12 cellular contexts compared by ENCODE assay signal in genomic region chr5:141485305-141486055, GRCh38. TPM values are rescaled to one million over a fixed set of nuclear protein-coding genes. Genes with fewer than 3 reads are reported as not detected.
DNase-seq lines count a peak whose midpoint lies in the region; ATAC-seq, FAIRE-seq and TF ChIP-seq lines count a peak whose summit lies in the region.
"Had no signal": no experiment of that assay in that cellular context is flagged by ENCODE, and none has a peak within 500 bp of the region (broad histone marks: within the 10 kb centered on the region; RNA-seq: fewer than 3 reads in every experiment).

No MANE protein-coding gene starts in this region.

- H3K4me3 ChIP-seq in HepG2 (replicated peaks in 1 of 3; ENCODE audit: insufficient read depth in 1 of 3, low read depth in 2 of 3, low read length in 3 of 3), result no peak overlapping the region; a peak in 1 of 6 replicates
- H3K4me3 ChIP-seq in right lobe of liver, result no peak overlapping the region
- peak overlapping the region; percentile 55 for H3K4me3 ChIP-seq in choroid plexus epithelial cell (ENCODE audit: low read depth, low read length)
- H3K4me3 ChIP-seq in urinary bladder (ENCODE audit: low read depth, low read length), result peak overlapping the region; percentile 28

- in situ Hi-C loops in HepG2 (cut with HindIII; ENCODE audit: extremely low pct_ligation_motif_present, low pct_unique_long_range_greater_than_20kb), result no loop called here

- ATAC-seq in HepG2 (no peak), right lobe of liver (no peak), memory B cell (ENCODE audit: low read depth) (peak; percentile 27), GM19035 (IDR thresholded peaks at IDR 0.05; ENCODE audit: unreplicated experiment) (no peak)
- ATAC-seq: stimulated activated naive CD8-positive, alpha-beta T cell treated with anti-CD3 and anti-CD28 coated beads, Interleukin-15, amount 100 ng/mL, for 72 hours had no signal

- TF ChIP-seq CTCF in HepG2 (CRISPR knock-in tag; IDR thresholded peaks at IDR 0.05) (no peak), right lobe of liver (IDR thresholded peaks at IDR 0.05) (no peak), choroid plexus epithelial cell (conservative IDR thresholded peaks at IDR 0.05; ENCODE audit: low read depth, low read length) (no peak)

- TF ChIP-seq EP300 in HepG2 (IDR thresholded peaks at IDR 0.05; ENCODE audit: low read depth in 2 of 2, low read length in 2 of 2) (no peak), HepG2 (CRISPR knock-in tag; IDR thresholded peaks at IDR 0.05; ENCODE audit: borderline replicate concordance) (no peak)

- H3K4me1 ChIP-seq in HepG2 (ENCODE audit: insufficient read depth, low read length) (no peaks in the 10 kb centered on the region), right lobe of liver (no peaks in the 10 kb centered on the region), urinary bladder (ENCODE audit: insufficient read depth) (peaks cover 2% of the 10 kb centered on the region)

- H3K36me3 ChIP-seq in HepG2 (replicated peaks in 1 of 2; ENCODE audit: control insufficient read depth in 1 of 2, insufficient read depth in 2 of 2, low read length in 2 of 2) (no peaks in the 10 kb centered on the region), right lobe of liver (no peaks in the 10 kb centered on the region), urinary bladder (ENCODE audit: insufficient read depth) (no peaks in the 10 kb centered on the region)

- no peak overlapping the region for H2AFZ ChIP-seq in HepG2 (ENCODE audit: low read length)

- H3K9me3 Mint-ChIP-seq in memory B cell (no peaks in the 10 kb centered on the region), immature natural killer cell (peaks cover 0 to 3% (median 0%) of the 10 kb centered on the region in 6 donors)
- H3K9me3 Mint-ChIP-seq: stimulated activated naive CD8-positive, alpha-beta T cell treated with anti-CD3 and anti-CD28 coated beads, Interleukin-15, amount 100 ng/mL, for 72 hours had no signal

- H3K27ac Mint-ChIP-seq in memory B cell (no peak overlapping the region), immature natural killer cell (no peak overlapping the region)
- H3K27ac Mint-ChIP-seq: stimulated activated naive CD8-positive, alpha-beta T cell treated with anti-CD3 and anti-CD28 coated beads, Interleukin-15, amount 100 ng/mL, for 72 hours had no signal

- 51% methylated on average over 13 of the region's 39 CpGs for WGBS in HepG2 (ENCODE audit: low lambda C conversion rate)
- 51% methylated on average over 12 of the region's 39 CpGs for WGBS in right lobe of liver (ENCODE audit: insufficient coverage, low coverage, low lambda C conversion rate, missing lambda C conversion rate)
- 57% methylated on average over 39 of the region's 39 CpGs for WGBS in urinary bladder

- no peak overlapping the region for H3K9ac ChIP-seq in HepG2 (ENCODE audit: insufficient read depth, low read depth, low read length)

- H3K9me3 ChIP-seq in HepG2 (ENCODE audit: low read length), result no peaks in the 10 kb centered on the region
- no peaks in the 10 kb centered on the region for H3K9me3 ChIP-seq in right lobe of liver

- FAIRE-seq in HepG2 (lab: Jason Lieb, UNC), result no peak
- FAIRE-seq: endometrium had no signal

- no peak for DNase-seq in HepG2 (ENCODE audit: low spot score)
- DNase-seq in right lobe of liver, result no peak
- no peak for DNase-seq in choroid plexus epithelial cell (ENCODE audit: low read depth)
- no peak for DNase-seq in memory B cell (ENCODE audit: low spot score in 2 of 2)
- DNase-seq in stimulated activated CD4-positive, alpha-beta T cell treated with anti-CD3 and anti-CD28 coated beads, Interleukin-4, amount 100 ng/mL, for 24 hours, result no peak
- DNase-seq in immature natural killer cell, result no peak
- DNase-seq: DMS 273 treated with DMSO at 0.1 percent for 48 hours; NCI-H446; stimulated activated naive CD8-positive, alpha-beta T cell treated with anti-CD3 and anti-CD28 coated beads, Interleukin-15, amount 100 ng/mL, for 72 hours had no signal

- POLR2A ChIA-PET in HepG2 (lab: Yijun Ruan, JAX), result no interaction called here

- TF ChIP-seq POLR2A in HepG2 (IDR thresholded peaks at IDR 0.05; ENCODE audit: insufficient read depth in 1 of 2, low read depth in 2 of 2, low read length in 2 of 2), result no peak
- no peak for TF ChIP-seq POLR2A in right lobe of liver (IDR thresholded peaks at IDR 0.05)

- H4K20me1 ChIP-seq in HepG2 (ENCODE audit: insufficient read depth, low read length), result no peaks in the 10 kb centered on the region

- intact Hi-C loops in HepG2 (cut with micrococcal nuclease; ENCODE audit: unreplicated experiment), result no loop called here
- intact Hi-C loops in right lobe of liver (cut with DNase I), result no loop called here

- H3K79me2 ChIP-seq in HepG2 (ENCODE audit: insufficient read depth, low read length), result no peaks in the 10 kb centered on the region

- H3K36me3 Mint-ChIP-seq in memory B cell (no peaks in the 10 kb centered on the region), immature natural killer cell (no peaks in the 10 kb centered on the region)

- H3K4me3 Mint-ChIP-seq in memory B cell, result peak overlapping the region; percentile 12
- no peak overlapping the region for H3K4me3 Mint-ChIP-seq in immature natural killer cell

- BruUV-seq in HepG2 (replicated peaks; lab: Mats Ljungman, UMichigan), result no TSS peak

- peaks cover 7% of the 10 kb centered on the region for H3K4me1 Mint-ChIP-seq in memory B cell
- peaks cover 2 to 9% of the 10 kb centered on the region in 2 donors for H3K4me1 Mint-ChIP-seq in immature natural killer cell

- CTCF ChIA-PET in HepG2 (lab: Yijun Ruan, JAX; ENCODE audit: low intra/inter-chr PET ratio, low total read pairs), result no interaction called here

- peak overlapping the region; percentile 32; the same call in 1 of the 2 replicates for H3K4me2 ChIP-seq in HepG2 (ENCODE audit: low read depth, low read length)

- peaks cover 3 to 33% of the 10 kb centered on the region in 2 experiments for H3K27me3 ChIP-seq in HepG2 (ENCODE audit: control insufficient read depth in 1 of 2, insufficient read depth in 2 of 2, low read length in 2 of 2)
- H3K27me3 ChIP-seq in right lobe of liver, result no peaks in the 10 kb centered on the region

- no peak for TF ChIP-seq RAD21 in HepG2 (CRISPR knock-in tag; IDR thresholded peaks at IDR 0.05)

- H3K27ac ChIP-seq in HepG2 (ENCODE audit: extremely low read length, insufficient read depth, low read length) (no peak overlapping the region), right lobe of liver (no peak overlapping the region), urinary bladder (ENCODE audit: low read depth) (no peak overlapping the region)

- H3K27me3 Mint-ChIP-seq in memory B cell (peaks cover 29% of the 10 kb centered on the region), immature natural killer cell (ENCODE audit: low read depth in 3 of 3) (peaks cover 12 to 33% (median 20%) of the 10 kb centered on the region in 3 donors)

RNA-seq across cellular contexts. Expression of gene PCDHGC4, which starts 0.7 kb away (rescaled TPM):
- 0.07 TPM in 1 of 2 replicates, not detected in the other for total RNA-seq in HepG2 (2016; rRNA removed; fragmentation: Illumina TruSeq; extraction: Trizol)
- total RNA-seq in HepG2 (2016; cell fraction: cytosol; rRNA removed; fragmentation: Illumina TruSeq; extraction: Trizol; ENCODE audit: low read depth), result not detected in 2 replicates
- 0.11 TPM in 1 of 2 replicates, not detected in the other for total RNA-seq in HepG2 (2016; cell fraction: insoluble cytoplasmic fraction; rRNA removed; fragmentation: Illumina TruSeq; extraction: Trizol)
- total RNA-seq in HepG2 (2016; cell fraction: membrane; rRNA removed; fragmentation: Illumina TruSeq; extraction: Trizol), result not detected in 2 replicates
- total RNA-seq in HepG2 (2016; cell fraction: nucleus; rRNA removed; fragmentation: Illumina TruSeq; extraction: Trizol), result 0.44 and 0.47 TPM in 2 replicates
- polyA plus RNA-seq in HepG2 (2011; rRNA removed), result 0.10 TPM in 1 of 2 replicates, not detected in the other
- not detected in 2 replicates for polyA plus RNA-seq in HepG2 (2011; cell fraction: cytosol; rRNA removed)
- 0.07 and 0.11 TPM in 2 replicates for polyA plus RNA-seq in HepG2 (2011; cell fraction: nucleus; rRNA removed)
- polyA plus RNA-seq in HepG2 (2012), result not detected in 2 replicates
- polyA plus RNA-seq in HepG2 (2016; cell fraction: cytosol; fragmentation: Illumina TruSeq; extraction: Trizol; ENCODE audit: low read depth), result not detected in 2 replicates
- polyA plus RNA-seq in HepG2 (2016; cell fraction: insoluble cytoplasmic fraction; fragmentation: Illumina TruSeq; extraction: Trizol; ENCODE audit: low read depth), result not detected in 2 replicates
- polyA plus RNA-seq in HepG2 (2016; cell fraction: membrane; fragmentation: Illumina TruSeq; extraction: Trizol; ENCODE audit: low read depth), result not detected in 2 replicates
- not detected in 2 replicates for polyA plus RNA-seq in HepG2 (2016; cell fraction: nucleus; fragmentation: Illumina TruSeq; extraction: Trizol; ENCODE audit: insufficient read depth, low read depth)
- polyA minus RNA-seq in HepG2 (2011; rRNA and poly(A)+ RNA removed; ENCODE audit: low replicate concordance), result 0.21 and 0.34 TPM in 2 replicates
- not detected in 2 replicates for polyA minus RNA-seq in HepG2 (2011; cell fraction: cytosol; rRNA and poly(A)+ RNA removed)
- polyA minus RNA-seq in HepG2 (2011; cell fraction: nucleus; rRNA and poly(A)+ RNA removed), result 0.39 and 0.99 TPM in 2 replicates
- total RNA-seq in right lobe of liver, result 10 to 100 TPM in 1 of 6 experiments, under 1 TPM in 5; 0.20 to 10.7 (median 0.34) TPM
- 6.8 TPM for total RNA-seq in urinary bladder
- 0.23 TPM for polyA plus RNA-seq in urinary bladder
- polyA plus RNA-seq in immature natural killer cell, result not detected

RNA-seq across cellular contexts. Expression of gene PCDHGC5, which starts 3.4 kb away (rescaled TPM):
- total RNA-seq in HepG2 (2016; rRNA removed; fragmentation: Illumina TruSeq; extraction: Trizol) (not detected in 2 replicates), right lobe of liver (under 1 TPM; 0.24 to 0.37 (median 0.32) TPM), urinary bladder (3.7 TPM)
- not detected in 2 replicates for total RNA-seq in HepG2 (2016; cell fraction: cytosol; rRNA removed; fragmentation: Illumina TruSeq; extraction: Trizol; ENCODE audit: low read depth)
- 0.06 TPM in 1 of 2 replicates, not detected in the other for total RNA-seq in HepG2 (2016; cell fraction: insoluble cytoplasmic fraction; rRNA removed; fragmentation: Illumina TruSeq; extraction: Trizol)
- not detected in 2 replicates for total RNA-seq in HepG2 (2016; cell fraction: membrane; rRNA removed; fragmentation: Illumina TruSeq; extraction: Trizol)
- 0.13 TPM in 1 of 2 replicates, not detected in the other for total RNA-seq in HepG2 (2016; cell fraction: nucleus; rRNA removed; fragmentation: Illumina TruSeq; extraction: Trizol)
- polyA plus RNA-seq in HepG2 (2011; rRNA removed) (0.03 TPM in 1 of 2 replicates, not detected in the other), urinary bladder (0.29 TPM), immature natural killer cell (not detected)
- polyA plus RNA-seq in HepG2 (2011; cell fraction: cytosol; rRNA removed), result not detected in 2 replicates
- 0.21 and 0.23 TPM in 2 replicates for polyA plus RNA-seq in HepG2 (2011; cell fraction: nucleus; rRNA removed)
- not detected in 2 replicates for polyA plus RNA-seq in HepG2 (2012)
- not detected in 2 replicates for polyA plus RNA-seq in HepG2 (2016; cell fraction: cytosol; fragmentation: Illumina TruSeq; extraction: Trizol; ENCODE audit: low read depth)
- not detected in 2 replicates for polyA plus RNA-seq in HepG2 (2016; cell fraction: insoluble cytoplasmic fraction; fragmentation: Illumina TruSeq; extraction: Trizol; ENCODE audit: low read depth)
- polyA plus RNA-seq in HepG2 (2016; cell fraction: membrane; fragmentation: Illumina TruSeq; extraction: Trizol; ENCODE audit: low read depth), result not detected in 2 replicates
- 0.25 TPM in 1 of 2 replicates, not detected in the other for polyA plus RNA-seq in HepG2 (2016; cell fraction: nucleus; fragmentation: Illumina TruSeq; extraction: Trizol; ENCODE audit: insufficient read depth, low read depth)
- polyA minus RNA-seq in HepG2 (2011; rRNA and poly(A)+ RNA removed; ENCODE audit: low replicate concordance), result 0.74 TPM in 1 of 2 replicates, not detected in the other
- polyA minus RNA-seq in HepG2 (2011; cell fraction: cytosol; rRNA and poly(A)+ RNA removed), result not detected in 2 replicates
- 0.37 and 0.39 TPM in 2 replicates for polyA minus RNA-seq in HepG2 (2011; cell fraction: nucleus; rRNA and poly(A)+ RNA removed)

RNA-seq across cellular contexts. Expression of gene PCDHGC3, which starts 9.7 kb away (rescaled TPM):
- 0.20 and 0.21 TPM in 2 replicates for total RNA-seq in HepG2 (2016; rRNA removed; fragmentation: Illumina TruSeq; extraction: Trizol)
- total RNA-seq in HepG2 (2016; cell fraction: cytosol; rRNA removed; fragmentation: Illumina TruSeq; extraction: Trizol; ENCODE audit: low read depth), result not detected in 2 replicates
- total RNA-seq in HepG2 (2016; cell fraction: insoluble cytoplasmic fraction; rRNA removed; fragmentation: Illumina TruSeq; extraction: Trizol), result 0.15 and 0.80 TPM in 2 replicates
- total RNA-seq in HepG2 (2016; cell fraction: membrane; rRNA removed; fragmentation: Illumina TruSeq; extraction: Trizol), result 0.22 and 0.34 TPM in 2 replicates
- 0.63 and 0.87 TPM in 2 replicates for total RNA-seq in HepG2 (2016; cell fraction: nucleus; rRNA removed; fragmentation: Illumina TruSeq; extraction: Trizol)
- 0.20 and 0.30 TPM in 2 replicates for polyA plus RNA-seq in HepG2 (2011; rRNA removed)
- 0.11 and 0.19 TPM in 2 replicates for polyA plus RNA-seq in HepG2 (2011; cell fraction: cytosol; rRNA removed)
- 0.21 and 0.23 TPM in 2 replicates for polyA plus RNA-seq in HepG2 (2011; cell fraction: nucleus; rRNA removed)
- 0.11 and 0.71 TPM in 2 replicates for polyA plus RNA-seq in HepG2 (2012)
- 0.09 and 0.20 TPM in 2 replicates for polyA plus RNA-seq in HepG2 (2016; cell fraction: cytosol; fragmentation: Illumina TruSeq; extraction: Trizol; ENCODE audit: low read depth)
- polyA plus RNA-seq in HepG2 (2016; cell fraction: insoluble cytoplasmic fraction; fragmentation: Illumina TruSeq; extraction: Trizol; ENCODE audit: low read depth), result 0.51 and 0.79 TPM in 2 replicates
- 0.39 and 0.57 TPM in 2 replicates for polyA plus RNA-seq in HepG2 (2016; cell fraction: membrane; fragmentation: Illumina TruSeq; extraction: Trizol; ENCODE audit: low read depth)
- polyA plus RNA-seq in HepG2 (2016; cell fraction: nucleus; fragmentation: Illumina TruSeq; extraction: Trizol; ENCODE audit: insufficient read depth, low read depth), result 3.5 and 4.2 TPM in 2 replicates
- polyA minus RNA-seq in HepG2 (2011; rRNA and poly(A)+ RNA removed; ENCODE audit: low replicate concordance), result 0.24 TPM in 1 of 2 replicates, not detected in the other
- polyA minus RNA-seq in HepG2 (2011; cell fraction: cytosol; rRNA and poly(A)+ RNA removed), result 0.20 TPM in 1 of 2 replicates, not detected in the other
- 0.77 and 0.87 TPM in 2 replicates for polyA minus RNA-seq in HepG2 (2011; cell fraction: nucleus; rRNA and poly(A)+ RNA removed)
- total RNA-seq in right lobe of liver, result 10 to 100 TPM in 1 of 6 experiments, 1 to 10 TPM in 5; 6.1 to 10.6 (median 7.6) TPM
- 62.8 TPM for total RNA-seq in urinary bladder
- polyA plus RNA-seq in urinary bladder, result 101 TPM
- polyA plus RNA-seq in immature natural killer cell, result 1 to 10 TPM in 1 of 3 donors, under 1 TPM in 2; 0.63 to 1.3 (median 0.77) TPM

RNA-seq across cellular contexts. Expression of gene PCDHGA12, which starts 55.2 kb away (rescaled TPM):
- total RNA-seq in HepG2 (2016; rRNA removed; fragmentation: Illumina TruSeq; extraction: Trizol) (0.13 TPM in 1 of 2 replicates, not detected in the other), right lobe of liver (1 to 10 TPM in 4 of 6 experiments, under 1 TPM in 2; 0.73 to 1.6 (median 1.3) TPM), urinary bladder (7.8 TPM)
- not detected in 2 replicates for total RNA-seq in HepG2 (2016; cell fraction: cytosol; rRNA removed; fragmentation: Illumina TruSeq; extraction: Trizol; ENCODE audit: low read depth)
- total RNA-seq in HepG2 (2016; cell fraction: insoluble cytoplasmic fraction; rRNA removed; fragmentation: Illumina TruSeq; extraction: Trizol), result 0.06 and 0.13 TPM in 2 replicates
- not detected in 2 replicates for total RNA-seq in HepG2 (2016; cell fraction: membrane; rRNA removed; fragmentation: Illumina TruSeq; extraction: Trizol)
- 0.31 and 0.37 TPM in 2 replicates for total RNA-seq in HepG2 (2016; cell fraction: nucleus; rRNA removed; fragmentation: Illumina TruSeq; extraction: Trizol)
- polyA plus RNA-seq in HepG2 (2011; rRNA removed) (0.03 and 0.07 TPM in 2 replicates), urinary bladder (2.9 TPM), immature natural killer cell (under 1 TPM in 1 of 3 donors, not detected in 2; 0.25 TPM)
- polyA plus RNA-seq in HepG2 (2011; cell fraction: cytosol; rRNA removed), result not detected in 2 replicates
- 0.42 and 0.54 TPM in 2 replicates for polyA plus RNA-seq in HepG2 (2011; cell fraction: nucleus; rRNA removed)
- not detected in 2 replicates for polyA plus RNA-seq in HepG2 (2012)
- polyA plus RNA-seq in HepG2 (2016; cell fraction: cytosol; fragmentation: Illumina TruSeq; extraction: Trizol; ENCODE audit: low read depth), result not detected in 2 replicates
- not detected in 2 replicates for polyA plus RNA-seq in HepG2 (2016; cell fraction: insoluble cytoplasmic fraction; fragmentation: Illumina TruSeq; extraction: Trizol; ENCODE audit: low read depth)
- not detected in 2 replicates for polyA plus RNA-seq in HepG2 (2016; cell fraction: membrane; fragmentation: Illumina TruSeq; extraction: Trizol; ENCODE audit: low read depth)
- polyA plus RNA-seq in HepG2 (2016; cell fraction: nucleus; fragmentation: Illumina TruSeq; extraction: Trizol; ENCODE audit: insufficient read depth, low read depth), result not detected in 2 replicates
- 0.26 TPM in 1 of 2 replicates, not detected in the other for polyA minus RNA-seq in HepG2 (2011; rRNA and poly(A)+ RNA removed; ENCODE audit: low replicate concordance)
- polyA minus RNA-seq in HepG2 (2011; cell fraction: cytosol; rRNA and poly(A)+ RNA removed), result not detected in 2 replicates
- polyA minus RNA-seq in HepG2 (2011; cell fraction: nucleus; rRNA and poly(A)+ RNA removed), result 0.90 and 1.7 TPM in 2 replicates

Comparison
In these comparisons a context has a peak if more than half of its experiments do, and no peak if none do; other contexts are left out.
1. H3K4me3 ChIP-seq: peak in choroid plexus epithelial cell (single experiment) and urinary bladder (single experiment); none in HepG2 (0 of 3) and right lobe of liver (0 of 3).